Comparison of ENCODE assay signal across 8 cellular contexts in genomic region chr15:51037474-51037873, GRCh38. TPM values are rescaled to one million over a fixed set of nuclear protein-coding genes. Genes with fewer than 3 reads are reported as not detected.
A peak's percentile ranks its signal among the peaks of the same experiment; 100 is the strongest.
DNase-seq lines count a peak whose midpoint lies in the region; ATAC-seq and TF ChIP-seq lines count a peak whose summit lies in the region.
"Not testable (repeated sequence)": the region's sequence is repeated elsewhere in the genome, so short reads cannot be mapped to it uniquely, and the experiment has no call there.
"Had no signal": no experiment of that assay in that cellular context is flagged by ENCODE, and none has a peak within 500 bp of the region (broad histone marks: within the 10 kb centered on the region; RNA-seq: fewer than 3 reads in every experiment).

No MANE protein-coding gene starts in this region.

- not testable (repeated sequence) for H4K91ac ChIP-seq in H9 (ENCODE audit: insufficient read length, low read depth, low read length); neuronal stem cell (ENCODE audit: low read depth, low read length, poor library complexity)

- not testable (repeated sequence) for H2BK5ac ChIP-seq in H9 (ENCODE audit: insufficient read length, low read length); mesendoderm (ENCODE audit: low read length); neuronal stem cell (ENCODE audit: low read length)

- H3K23me2 ChIP-seq in H9 (ENCODE audit: insufficient read length, low read depth, low read length, poor library complexity, severe bottlenecking), result not testable (repeated sequence)

- not testable (repeated sequence) for H2AK5ac ChIP-seq in H9 (ENCODE audit: insufficient read length, low read length); mesendoderm (ENCODE audit: low read length); neuronal stem cell (ENCODE audit: low read depth, low read length)

- H2BK120ac ChIP-seq in H9 (ENCODE audit: low read depth, low read length, poor library complexity, severe bottlenecking), result peak overlapping the region; percentile 5
- not testable (repeated sequence) for H2BK120ac ChIP-seq in mesendoderm (ENCODE audit: low read depth, low read length); neuronal stem cell (ENCODE audit: low read depth, low read length)

- H3K4me2 ChIP-seq in H9 (ENCODE audit: insufficient read depth, insufficient read length, low read length), result peak overlapping the region; percentile 52
- not testable (repeated sequence) for H3K4me2 ChIP-seq in mesendoderm (ENCODE audit: low read length); neuronal stem cell (ENCODE audit: insufficient read depth, low read length, poor library complexity, severe bottlenecking)

- peak overlapping the region; percentile 70 for H3K9ac ChIP-seq in H9 (ENCODE audit: extremely low read depth, insufficient read length, low read length)
- H3K9ac ChIP-seq in mesendoderm (ENCODE audit: low read length); neuronal stem cell (ENCODE audit: low read depth, low read length, poor library complexity): not testable (repeated sequence)

- not testable (repeated sequence) for H3K4me1 ChIP-seq in H9 (ENCODE audit: insufficient read depth, low read length); mesendoderm (ENCODE audit: control insufficient read depth, low read depth, low read length); neuronal stem cell (ENCODE audit: control insufficient read depth in 2 of 2, insufficient read depth in 1 of 2, low read depth in 1 of 2, low read length in 2 of 2)
- H3K4me1 ChIP-seq in esophagus squamous epithelium, result peaks cover 0 to 13% (median 0%) of the 10 kb centered on the region in 3 donors

- not testable (repeated sequence) for TF ChIP-seq POLR2A in esophagus squamous epithelium (IDR thresholded peaks at IDR 0.05)

- H3K27me3 Mint-ChIP-seq in H9 (ENCODE audit: low read depth); WTC11 (ENCODE audit: low read depth): not testable (repeated sequence)

- intact Hi-C loops in esophagus squamous epithelium (cut with DNase I), result not testable (repeated sequence)

- H3K9me3 ChIP-seq in H9 (ENCODE audit: control insufficient read depth, low read depth, low read length); esophagus squamous epithelium; neuronal stem cell (replicated peaks in 1 of 2; ENCODE audit: control insufficient read depth in 2 of 2, insufficient read depth in 1 of 2, low read depth in 1 of 2, low read length in 2 of 2): not testable (repeated sequence)

- H3K9me3 Mint-ChIP-seq in H9, result peaks cover 6 to 13% of the 10 kb centered on the region in 2 experiments
- H3K9me3 Mint-ChIP-seq in WTC11, result peaks cover 11% of the 10 kb centered on the region

- ATAC-seq in WTC11, result not testable (repeated sequence)

- H2AFZ ChIP-seq in H9 (ENCODE audit: low read length), result not testable (repeated sequence)
- H2AFZ ChIP-seq in neuronal stem cell (ENCODE audit: low read length), result peak overlapping the region; percentile 69

- not testable (repeated sequence) for H4K8ac ChIP-seq in H9 (replicated peaks; ENCODE audit: insufficient read length, low read depth, low read length); mesendoderm (ENCODE audit: low read depth, low read length); neuronal stem cell (ENCODE audit: low read depth, low read length)

- not testable (repeated sequence) for H3K4ac ChIP-seq in H9 (ENCODE audit: low read depth, low read length); mesendoderm (ENCODE audit: low read depth, low read length); neuronal stem cell (ENCODE audit: low read length)

- H4K20me1 ChIP-seq in H9 (ENCODE audit: control insufficient read depth, insufficient read depth, insufficient read length), result not testable (repeated sequence)

- H4K5ac ChIP-seq in H9 (ENCODE audit: insufficient read length, low read depth, low read length) (peak overlapping the region; percentile 60), mesendoderm (ENCODE audit: low read length) (peak overlapping the region; percentile 94)

- not testable (repeated sequence) for TF ChIP-seq CTCF in H9 (conservative IDR thresholded peaks at IDR 0.05); WTC11 (IDR thresholded peaks at IDR 0.05); esophagus squamous epithelium (IDR thresholded peaks at IDR 0.05)

- not testable (repeated sequence) for H3K79me1 ChIP-seq in H9 (ENCODE audit: insufficient read depth, low read depth, low read length, poor library complexity, severe bottlenecking); mesendoderm (ENCODE audit: low read length); neuronal stem cell (ENCODE audit: low read depth, low read length)

- WGBS in H9 (ENCODE audit: extremely low coverage, insufficient read length, low lambda C conversion rate), result no CpG with 5 or more reads among the region's 13 CpGs
- WGBS in esophagus squamous epithelium, 2 donors, result 86 to 90% methylated on average over 9 to 13 of the region's 13 CpGs
- WGBS in mesendoderm (ENCODE audit: extremely low coverage, insufficient coverage, low lambda C conversion rate), result no CpG with 5 or more reads among the region's 13 CpGs
- no CpG with 5 or more reads among the region's 13 CpGs for WGBS in neuronal stem cell (ENCODE audit: extremely low coverage in 2 of 2, insufficient read length in 2 of 2, insufficient replicate concordance in 1 of 2), 2 donors

- peaks cover 24 to 31% of the 10 kb centered on the region in 2 experiments for H3K4me1 Mint-ChIP-seq in H9
- peaks cover 33% of the 10 kb centered on the region for H3K4me1 Mint-ChIP-seq in WTC11

- H3T11ph ChIP-seq in H9 (ENCODE audit: low read length), result not testable (repeated sequence)

- POLR2A ChIA-PET in WTC11 (lab: Charles Lee), result not testable (repeated sequence)

- H3K23ac ChIP-seq in H9 (ENCODE audit: insufficient read length, low read depth, low read length); mesendoderm (ENCODE audit: low read length); neuronal stem cell (ENCODE audit: low read depth, low read length, poor library complexity): not testable (repeated sequence)

- peak overlapping the region; percentile 90 for H2BK12ac ChIP-seq in H9 (ENCODE audit: insufficient read length, low read depth, low read length)
- not testable (repeated sequence) for H2BK12ac ChIP-seq in neuronal stem cell (ENCODE audit: low read length)

- CTCF ChIA-PET in WTC11 (lab: Charles Lee), result not testable (repeated sequence)

- not testable (repeated sequence) for H2BK15ac ChIP-seq in H9 (ENCODE audit: low read depth, low read length); mesendoderm (replicated peaks; ENCODE audit: low read depth); neuronal stem cell (ENCODE audit: low read length)

- H3K18ac ChIP-seq in H9 (ENCODE audit: insufficient read length, low read depth, low read length), result peak overlapping the region; percentile 79
- not testable (repeated sequence) for H3K18ac ChIP-seq in mesendoderm (ENCODE audit: low read length); neuronal stem cell (ENCODE audit: low read length)

- peak overlapping the region in 3 of 4 donors; percentile 12 to 26 (median 22) for H3K4me3 ChIP-seq in esophagus squamous epithelium
- not testable (repeated sequence) for H3K4me3 ChIP-seq in mesendoderm (ENCODE audit: low read length)
- peak overlapping the region in 1 of 2 donors; percentile 21 for H3K4me3 ChIP-seq in neuronal stem cell (ENCODE audit: low read length in 2 of 2)

- H3K56ac ChIP-seq in H9 (ENCODE audit: insufficient read length, low read depth, low read length), result not testable (repeated sequence)
- peak overlapping the region; percentile 54 for H3K56ac ChIP-seq in mesendoderm (ENCODE audit: low read length)

- H3K36me3 Mint-ChIP-seq in H9 (ENCODE audit: insufficient read depth in 1 of 3, low read depth in 3 of 3) (peaks cover 2 to 15% (median 5%) of the 10 kb centered on the region in 3 experiments; a peak in 6 of 7 replicates), WTC11 (peaks cover 14% of the 10 kb centered on the region)

- H2BK20ac ChIP-seq in H9 (ENCODE audit: low read depth, low read length, poor library complexity, severe bottlenecking), result not testable (repeated sequence)

- H3K27ac ChIP-seq in H9 (ENCODE audit: insufficient read length, low read depth, low read length); mesendoderm (ENCODE audit: low read depth, low read length); neuronal stem cell (replicated peaks; ENCODE audit: low read length): not testable (repeated sequence)
- H3K27ac ChIP-seq in esophagus squamous epithelium, result peak overlapping the region in 2 of 4 donors; percentile 36 to 49

- H3K27ac Mint-ChIP-seq in H9 (peak overlapping the region; percentile 10 to 81 (median 26); a peak in 6 of 7 replicates), WTC11 (peak overlapping the region; percentile 90)

- H3K4me3 Mint-ChIP-seq in H9 (peak overlapping the region; percentile 70 to 72), WTC11 (peak overlapping the region; percentile 78)

- not testable (repeated sequence) for DNase-seq in H9; WTC11 (ENCODE audit: low spot score); esophagus squamous epithelium (lab: John Stamatoyannopoulos, UW); mesendoderm; neuronal stem cell (ENCODE audit: low spot score)
- DNase-seq in NCI-H146 (lab: John Stamatoyannopoulos, UW), result peak; percentile 18
- peak; percentile 40 for DNase-seq in NCI-H748 (lab: John Stamatoyannopoulos, UW; ENCODE audit: unreplicated experiment)

- H3K79me2 ChIP-seq in H9 (ENCODE audit: insufficient read depth, low read length); mesendoderm (ENCODE audit: control insufficient read depth, insufficient read depth, low read length): not testable (repeated sequence)

- not testable (repeated sequence) for H3K27me3 ChIP-seq in H9 (ENCODE audit: insufficient read depth, low read length); esophagus squamous epithelium; mesendoderm (ENCODE audit: insufficient read depth, low read length, poor library complexity); neuronal stem cell (ENCODE audit: control insufficient read depth in 3 of 3, insufficient read depth in 3 of 3, low read depth in 1 of 3, low read length in 3 of 3)

- peak overlapping the region; percentile 88; the same call in 1 of the 2 replicates for H3K14ac ChIP-seq in H9 (ENCODE audit: insufficient read depth, low read length)
- not testable (repeated sequence) for H3K14ac ChIP-seq in neuronal stem cell (ENCODE audit: low read length)

- not testable (repeated sequence) for H3K36me3 ChIP-seq in esophagus squamous epithelium; mesendoderm (ENCODE audit: control insufficient read depth, insufficient read depth, low read length); neuronal stem cell (replicated peaks in 1 of 2; ENCODE audit: control insufficient read depth in 2 of 2, insufficient read depth in 2 of 2, low read length in 2 of 2)

RNA-seq across cellular contexts. Expression of gene TNFAIP8L3, which starts 57.2 kb away (rescaled TPM):
- 0.22 and 0.31 TPM in 2 replicates for total RNA-seq in H9 (2021)
- 0.25 to 0.39 TPM (median 0.34 TPM) in 3 replicates for total RNA-seq in WTC11 (2021)
- total RNA-seq in esophagus squamous epithelium, result 10 to 100 TPM in 2 of 4 donors, 1 to 10 TPM in 2; 3.7 to 13.1 (median 8.1) TPM
- polyA plus RNA-seq in mesendoderm (2013, experiment 1 of 2), result 0.14 TPM
- polyA plus RNA-seq in mesendoderm (2013, experiment 2 of 2), result 0.13 TPM
- polyA plus RNA-seq in neuronal stem cell (2013, experiment 1 of 2), result not detected
- polyA plus RNA-seq in neuronal stem cell (2013, experiment 2 of 2), result not detected
- total RNA-seq: T-cell had no signal
